Comparison of ENCODE assay signal across 20 cellular contexts in genomic region chr12:83850531-83850930, GRCh38.
A peak's percentile ranks its signal among the peaks of the same experiment; 100 is the strongest.
DNase-seq lines count a peak whose midpoint lies in the region; ATAC-seq, FAIRE-seq and TF ChIP-seq lines count a peak whose summit lies in the region.
"Had no signal": no experiment of that assay in that cellular context is flagged by ENCODE, and none has a peak within 500 bp of the region (broad histone marks: within the 10 kb centered on the region; RNA-seq: fewer than 3 reads in every experiment).

No MANE protein-coding gene starts in this region.

- H3K36me3 Mint-ChIP-seq in astrocyte (ENCODE audit: low read depth, unreplicated experiment), result no peaks in the 10 kb centered on the region
- H3K36me3 Mint-ChIP-seq: CD8-positive, alpha-beta T cell had no signal

- H3K79me2 ChIP-seq in GM23248 (ENCODE audit: insufficient read depth), result no peaks in the 10 kb centered on the region
- no peaks in the 10 kb centered on the region for H3K79me2 ChIP-seq in astrocyte (ENCODE audit: insufficient read depth, low read length)

- H3K27ac ChIP-seq in GM23248 (no peak overlapping the region), astrocyte (ENCODE audit: low read depth, low read length) (no peak overlapping the region)
- H3K27ac ChIP-seq: A549, C4-2B, HL-60 had no signal

- no peaks in the 10 kb centered on the region for H3K4me1 Mint-ChIP-seq in astrocyte (ENCODE audit: low read depth, unreplicated experiment)

- no peaks in the 10 kb centered on the region; the same call in 1 of the 2 replicates for H3K9me2 ChIP-seq in GM23248 (ENCODE audit: insufficient read depth)

- H3K27ac Mint-ChIP-seq in astrocyte (ENCODE audit: unreplicated experiment), result no peak overlapping the region
- H3K27ac Mint-ChIP-seq: CD8-positive, alpha-beta T cell had no signal

- H3K4me3 ChIP-seq in GM23248, result no peak overlapping the region
- no peak overlapping the region for H3K4me3 ChIP-seq in astrocyte (ENCODE audit: insufficient read depth, low read depth, low read length)
- H3K4me3 ChIP-seq in fibroblast of mammary gland (ENCODE audit: control insufficient read depth, low read depth, low read length), result no peak overlapping the region
- H3K4me3 ChIP-seq: A549 had no signal

- H3F3A ChIP-seq in GM23248 (ENCODE audit: insufficient read depth), result no peaks in the 10 kb centered on the region

- peak; percentile 19 for DNase-seq in EH (ENCODE audit: low read depth)
- peak; percentile 47 for DNase-seq in GM23248
- no peak for DNase-seq in astrocyte (ENCODE audit: low read depth)
- peak; percentile 21 for DNase-seq in fibroblast of mammary gland (ENCODE audit: low read depth)
- DNase-seq in cortex of kidney (lab: John Stamatoyannopoulos, UW), result no peak
- DNase-seq: BE2C; CD8-positive, alpha-beta T cell; COR-L47; DMS153; DMS79 treated with DMSO at 0.1 percent for 48 hours; GF-D8; IMR-90; KBM-7 had no signal

- no peak for ATAC-seq in HG02798 (IDR thresholded peaks at IDR 0.05; ENCODE audit: poor library complexity, unreplicated experiment)
- no peak for ATAC-seq in HG02571 (IDR thresholded peaks at IDR 0.05; ENCODE audit: unreplicated experiment)
- ATAC-seq: A549; CD8-positive, alpha-beta T cell had no signal

- in situ Hi-C loops in GM23248 (cut with MboI), result no loop called here

- H3K9ac ChIP-seq in GM23248 (no peak overlapping the region), astrocyte (ENCODE audit: low read length) (no peak overlapping the region)

- H3K4me1 ChIP-seq in GM23248 (ENCODE audit: insufficient read depth) (peaks cover 8% of the 10 kb centered on the region; the same call in 1 of the 2 replicates), astrocyte (ENCODE audit: insufficient read depth, low read length) (no peaks in the 10 kb centered on the region)
- H3K4me1 ChIP-seq: A549, BE2C had no signal

- H3K27me3 Mint-ChIP-seq in astrocyte (ENCODE audit: low read depth, unreplicated experiment), result no peaks in the 10 kb centered on the region

- no peaks in the 10 kb centered on the region for H4K20me1 ChIP-seq in GM23248 (ENCODE audit: insufficient read depth)
- H4K20me1 ChIP-seq in astrocyte (ENCODE audit: insufficient read depth, low read length), result no peaks in the 10 kb centered on the region

- no peaks in the 10 kb centered on the region for H3K27me3 ChIP-seq in GM23248 (replicated peaks; ENCODE audit: insufficient read depth)
- H3K27me3 ChIP-seq in astrocyte (ENCODE audit: insufficient read depth, low read length), result no peaks in the 10 kb centered on the region
- H3K27me3 ChIP-seq: BE2C had no signal

- no peak for TF ChIP-seq CTCF in astrocyte (IDR thresholded peaks at IDR 0.05; ENCODE audit: insufficient read depth, low read depth, low read length)
- no peak for TF ChIP-seq CTCF in fibroblast of mammary gland (conservative IDR thresholded peaks at IDR 0.05; ENCODE audit: control insufficient read depth, insufficient read depth, low read depth, low read length)

- peak; percentile 34 for FAIRE-seq in astrocyte (lab: Jason Lieb, UNC)
- FAIRE-seq: A549, D721Med, H54 had no signal

- H3K4me2 ChIP-seq in GM23248 (ENCODE audit: unreplicated experiment) (no peak overlapping the region), astrocyte (ENCODE audit: low read length) (no peak overlapping the region)
- H3K4me2 ChIP-seq: A549 had no signal

- H3K36me3 ChIP-seq in GM23248 (ENCODE audit: low read depth) (0 out of 2 replicates have a peak, but pooled peaks cover 3% of the 10 kb centered on the region), astrocyte (ENCODE audit: insufficient read depth, low read length) (no peaks in the 10 kb centered on the region)
- H3K36me3 ChIP-seq: BE2C had no signal

- H2AFZ ChIP-seq in GM23248, result no peak overlapping the region
- H2AFZ ChIP-seq in astrocyte (ENCODE audit: low read depth, low read length), result no peak overlapping the region

- no peaks in the 10 kb centered on the region for H3K9me3 ChIP-seq in GM23248 (ENCODE audit: low read depth)
- H3K9me3 ChIP-seq in astrocyte (ENCODE audit: insufficient read depth, low read depth, low read length), result no peaks in the 10 kb centered on the region
- H3K9me3 ChIP-seq: BE2C had no signal

- 42 to 48% methylated on average over 2 of the region's 2 CpGs for WGBS in GM23248 (ENCODE audit: low coverage in 1 of 2, low lambda C conversion rate in 2 of 2, missing lambda C conversion rate in 2 of 2), 2 experiments

- no peak overlapping the region for H3K4me3 Mint-ChIP-seq in astrocyte (ENCODE audit: unreplicated experiment)
- H3K4me3 Mint-ChIP-seq: CD8-positive, alpha-beta T cell had no signal

- peaks cover 5% of the 10 kb centered on the region for H3K9me3 Mint-ChIP-seq in astrocyte (ENCODE audit: unreplicated experiment)

Comparison
In these comparisons a context has a peak if more than half of its experiments do, and no peak if none do; other contexts are left out.
1. DNase-seq: peak in EH (single experiment), GM23248 (single experiment) and fibroblast of mammary gland (single experiment); none in astrocyte (single experiment) and cortex of kidney (single experiment).